8 cellular contexts compared by ENCODE assay signal in genomic region chr1:231550448-231550781, GRCh38. TPM values are rescaled to one million over a fixed set of nuclear protein-coding genes. Genes with fewer than 3 reads are reported as not detected.
DNase-seq lines count a peak whose midpoint lies in the region; ATAC-seq and TF ChIP-seq lines count a peak whose summit lies in the region.

No MANE protein-coding gene starts in this region.

- ATAC-seq in gastrocnemius medialis: peak in 1 of 2 donors; percentile 49
- ATAC-seq in left ventricle myocardium superior: no peak
- ATAC-seq in HG03460 (IDR thresholded peaks at IDR 0.05; ENCODE audit: unreplicated experiment): no peak

- DNase-seq in 8988T (peak; percentile 21), GM10248 (ENCODE audit: extremely low spot score) (peak; percentile 16), NCI-H146 treated with DMSO at 0.1 percent for 48 hours (lab: John Stamatoyannopoulos, UW; ENCODE audit: unreplicated experiment) (peak; percentile 18), chondrocyte (ENCODE audit: low spot score) (no peak), gastrocnemius medialis (no peak), head of caudate nucleus (no peak), left ventricle myocardium superior (no peak)

- TF ChIP-seq CTCF in GM10248 (IDR thresholded peaks at IDR 0.05; ENCODE audit: control extremely low read depth, extremely low read depth, low read depth, missing control alignments) (peak; percentile 31), chondrocyte (IDR thresholded peaks at IDR 0.05) (peak; percentile 64), gastrocnemius medialis (IDR thresholded peaks at IDR 0.05 in 4 of 5, conservative IDR thresholded peaks at IDR 0.05 in 1 of 5) (peak in 3 of 5 experiments; percentile 27 to 38 (median 37))

- no peaks in the 10 kb centered on the region for H3K36me3 ChIP-seq in gastrocnemius medialis

- CTCF ChIA-PET in GM10248 (lab: Yijun Ruan, JAX): interaction anchor here (0.7 to 2.0 kb wide), 8 partner anchors 10 to 193 kb away, joined by 3 to 7 read pairs (median 3); no protein-coding TSS in a partner anchor

- peaks cover 3% of the 10 kb centered on the region for H3K4me1 Mint-ChIP-seq in chondrocyte (ENCODE audit: low read depth)

- H3K27ac ChIP-seq in gastrocnemius medialis: peak overlapping the region in 2 of 4 donors; percentile 18 to 26

- H3K27me3 Mint-ChIP-seq in chondrocyte (ENCODE audit: low read depth): no peaks in the 10 kb centered on the region

- H3K4me1 ChIP-seq in gastrocnemius medialis: peaks cover 21 to 30% of the 10 kb centered on the region in 2 donors

- TF ChIP-seq POLR2A in gastrocnemius medialis (IDR thresholded peaks at IDR 0.05): no peak

- no peak overlapping the region for H3K4me3 Mint-ChIP-seq in chondrocyte (ENCODE audit: unreplicated experiment)

- H3K9me3 ChIP-seq in gastrocnemius medialis: no peaks in the 10 kb centered on the region

- in situ Hi-C loops in gastrocnemius medialis (cut with MboI; ENCODE audit: low sequenced_read_pairs in 4 of 4): no loop called here

- POLR2A ChIA-PET in GM10248 (lab: Yijun Ruan, JAX): no interaction called here

- H3K27ac Mint-ChIP-seq in chondrocyte (ENCODE audit: unreplicated experiment): no peak overlapping the region

- H3K36me3 Mint-ChIP-seq in chondrocyte (ENCODE audit: low read depth): peaks cover 6% of the 10 kb centered on the region

- intact Hi-C loops in gastrocnemius medialis (cut with DNase I; ENCODE audit: low total_unique reads): no loop called here
- intact Hi-C loops in head of caudate nucleus (cut with DNase I): no loop called here
- intact Hi-C loops in left ventricle myocardium superior (cut with micrococcal nuclease): no loop called here

- H3K27me3 ChIP-seq in gastrocnemius medialis: no peaks in the 10 kb centered on the region

- H3K4me3 ChIP-seq in gastrocnemius medialis: no peak overlapping the region

- H3K9me3 Mint-ChIP-seq in chondrocyte (ENCODE audit: low read depth): no peaks in the 10 kb centered on the region

RNA-seq across cellular contexts. Expression of gene TSNAX, which starts 21.9 kb away (rescaled TPM):
- total RNA-seq in chondrocyte: 32.3 to 40.5 TPM (median 36.8 TPM) in 3 replicates
- 10 to 100 TPM; 47.8 to 84.2 (median 77.8) TPM for total RNA-seq in gastrocnemius medialis
- 26.7 TPM for total RNA-seq in left ventricle myocardium superior

Comparison
In these comparisons a context has a peak if more than half of its experiments do, and no peak if none do; other contexts are left out.
1. DNase-seq: peak in 8988T (single experiment), GM10248 (single experiment) and NCI-H146 treated with DMSO at 0.1 percent for 48 hours (single experiment); none in chondrocyte (single experiment), gastrocnemius medialis (0 of 2), head of caudate nucleus (0 of 42) and left ventricle myocardium superior (single experiment).
2. Peak in every context shown above with its lines, with median percentiles within 50 percentile points of each other: CTCF ChIP-seq.